9 cellular contexts compared by ENCODE assay signal in the genomic region with DNA sequence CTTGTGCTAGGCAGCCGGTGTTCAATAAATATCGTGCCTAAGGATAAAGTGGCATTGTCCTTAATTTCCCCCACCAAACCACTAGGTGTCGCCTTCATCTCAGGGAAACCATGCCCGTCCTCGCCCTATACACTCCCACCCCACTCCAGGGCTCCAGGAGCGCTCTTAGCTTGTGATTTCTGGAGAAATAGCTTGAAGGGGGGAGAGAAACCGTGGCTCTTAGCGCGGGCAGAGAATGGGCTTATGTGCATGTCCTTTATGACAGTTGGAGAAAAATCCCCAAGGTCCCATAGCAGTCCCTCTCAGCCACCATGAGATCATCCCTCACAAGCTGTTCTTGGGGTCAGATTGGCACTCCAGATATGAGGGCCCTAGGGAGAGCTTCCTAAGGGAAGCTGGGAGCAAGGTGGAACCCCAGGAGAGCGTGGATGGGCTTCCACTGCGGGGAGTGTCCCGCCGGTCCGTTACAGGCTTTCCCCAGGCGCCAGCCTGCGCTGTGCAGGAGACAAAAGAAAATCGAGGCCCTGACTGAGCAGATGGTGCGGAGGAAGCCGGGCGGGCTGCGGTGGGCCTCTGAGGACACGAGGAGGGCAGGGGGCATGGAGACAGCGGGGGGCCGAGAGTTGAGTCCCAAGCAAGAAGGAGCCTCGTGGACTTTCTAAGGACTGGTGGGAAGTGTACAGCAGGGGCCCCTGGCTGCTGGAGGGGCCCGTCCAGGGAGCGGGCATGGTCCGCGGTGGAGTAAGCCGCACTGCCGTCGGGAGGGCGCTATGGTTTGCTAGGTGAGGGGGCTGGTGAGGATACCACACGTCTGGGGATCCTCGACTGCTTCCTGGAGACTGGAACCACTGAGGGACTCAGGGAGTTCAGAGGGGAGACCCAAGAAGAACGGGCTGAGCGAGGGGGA. TPM values are rescaled to one million over a fixed set of nuclear protein-coding genes. Genes with fewer than 3 reads are reported as not detected.
A peak's percentile ranks its signal among the peaks of the same experiment; 100 is the strongest.
DNase-seq lines count a peak whose midpoint lies in the region; ATAC-seq lines count a peak whose summit lies in the region.
"Had no signal": no experiment of that assay in that cellular context is flagged by ENCODE, and none has a peak within 500 bp of the region (broad histone marks: within the 10 kb centered on the region; RNA-seq: fewer than 3 reads in every experiment).

No MANE protein-coding gene starts in this region.

- H3K27me3 Mint-ChIP-seq in natural killer cell treated with Interleukin-12 subunit alpha and Interleukin-12 subunit beta and Interleukin-15 and Interleukin-18, amount 100 ng/mL, for 72 hours, result no peaks in the 10 kb centered on the region

- H3K4me1 ChIP-seq in stomach smooth muscle (ENCODE audit: control insufficient read depth, insufficient read depth, low read length), result peaks cover 40% of the 10 kb centered on the region

- peak; percentile 78 to 89 for ATAC-seq in natural killer cell treated with Interleukin-12 subunit alpha and Interleukin-12 subunit beta and Interleukin-15 and Interleukin-18, amount 100 ng/mL, for 72 hours
- no peak for ATAC-seq in GM18861 (IDR thresholded peaks at IDR 0.05; ENCODE audit: unreplicated experiment)

- H3K36me3 ChIP-seq in stomach smooth muscle (ENCODE audit: control insufficient read depth in 2 of 2, insufficient read depth in 2 of 2, low read length in 2 of 2), result peaks cover 0 to 2% of the 10 kb centered on the region in 2 donors

- H3K9me3 ChIP-seq in stomach smooth muscle (ENCODE audit: control insufficient read depth in 2 of 2, low read length in 2 of 2), result no peaks in the 10 kb centered on the region

- peak overlapping the region; percentile 28 to 51 for H3K9ac ChIP-seq in stomach smooth muscle (ENCODE audit: low read length in 2 of 2)

- H3K4me1 Mint-ChIP-seq in natural killer cell treated with Interleukin-12 subunit alpha and Interleukin-12 subunit beta and Interleukin-15 and Interleukin-18, amount 100 ng/mL, for 72 hours (ENCODE audit: low read depth in 2 of 2), result peaks cover 6 to 13% of the 10 kb centered on the region in 2 donors

- H3K4me3 ChIP-seq in stomach smooth muscle (ENCODE audit: low read length in 2 of 2), result peak overlapping the region; percentile 29 to 52

- no peaks in the 10 kb centered on the region for H3K27me3 ChIP-seq in stomach smooth muscle (ENCODE audit: control insufficient read depth in 1 of 2, insufficient read depth in 2 of 2, low read length in 2 of 2)

- H3K9me3 Mint-ChIP-seq in natural killer cell treated with Interleukin-12 subunit alpha and Interleukin-12 subunit beta and Interleukin-15 and Interleukin-18, amount 100 ng/mL, for 72 hours, result no peaks in the 10 kb centered on the region

- no peak overlapping the region for H3K27ac Mint-ChIP-seq in natural killer cell treated with Interleukin-12 subunit alpha and Interleukin-12 subunit beta and Interleukin-15 and Interleukin-18, amount 100 ng/mL, for 72 hours

- H3K27ac ChIP-seq in stomach smooth muscle (ENCODE audit: low read length), result peak overlapping the region; percentile 77

- DNase-seq in DMS79 treated with DMSO at 0.1 percent for 48 hours (lab: John Stamatoyannopoulos, UW) (peak; percentile 66), HuH-7.5 (ENCODE audit: low spot score) (peak; percentile 87), OCI-M1 (lab: John Stamatoyannopoulos, UW) (peak; percentile 79), activated T-helper 1 cell treated with Interleukin-2 at 50 U/mL for 16 hours (ENCODE audit: low read depth) (peak; percentile 25), fibroblast of peridontal ligament (ENCODE audit: extremely low read depth) (peak; percentile 90)
- peak; percentile 67 for DNase-seq in natural killer cell treated with Interleukin-12 subunit alpha and Interleukin-12 subunit beta and Interleukin-15 and Interleukin-18, amount 100 ng/mL, for 72 hours (ENCODE audit: low spot score)

- H3K4me3 Mint-ChIP-seq in natural killer cell treated with Interleukin-12 subunit alpha and Interleukin-12 subunit beta and Interleukin-15 and Interleukin-18, amount 100 ng/mL, for 72 hours, result no peak overlapping the region

- H3K36me3 Mint-ChIP-seq in natural killer cell treated with Interleukin-12 subunit alpha and Interleukin-12 subunit beta and Interleukin-15 and Interleukin-18, amount 100 ng/mL, for 72 hours, result peaks cover 5% of the 10 kb centered on the region

RNA-seq across cellular contexts. Expression of a gene that starts 0.8 kb away (rescaled TPM):
- total RNA-seq in natural killer cell treated with Interleukin-12 subunit alpha and Interleukin-12 subunit beta and Interleukin-15 and Interleukin-18, amount 100 ng/mL, for 72 hours, result 10 to 100 TPM in 1 of 2 donors, 1 to 10 TPM in 1; 5.0 to 11.3 TPM

RNA-seq across cellular contexts. Expression of a gene that starts 21.4 kb away (rescaled TPM):
- total RNA-seq in natural killer cell treated with Interleukin-12 subunit alpha and Interleukin-12 subunit beta and Interleukin-15 and Interleukin-18, amount 100 ng/mL, for 72 hours, result 1 to 10 TPM in 1 of 2 donors, under 1 TPM in 1; 0.19 to 1.6 TPM
- total RNA-seq: glomerular endothelial cell had no signal

RNA-seq across cellular contexts. Expression of a gene that starts 24.2 kb away (rescaled TPM):
- total RNA-seq in natural killer cell treated with Interleukin-12 subunit alpha and Interleukin-12 subunit beta and Interleukin-15 and Interleukin-18, amount 100 ng/mL, for 72 hours, result 10 to 100 TPM; 40.8 to 46.8 TPM

RNA-seq across cellular contexts. Expression of a gene that starts 36.6 kb away (rescaled TPM):
- not detected for total RNA-seq in natural killer cell treated with Interleukin-12 subunit alpha and Interleukin-12 subunit beta and Interleukin-15 and Interleukin-18, amount 100 ng/mL, for 72 hours

RNA-seq across cellular contexts. Expression of a gene that starts 37.9 kb away (rescaled TPM):
- not detected for total RNA-seq in natural killer cell treated with Interleukin-12 subunit alpha and Interleukin-12 subunit beta and Interleukin-15 and Interleukin-18, amount 100 ng/mL, for 72 hours
- total RNA-seq: glomerular endothelial cell had no signal

Comparison
In these comparisons a context has a peak if more than half of its experiments do, and no peak if none do; other contexts are left out.
1. DNase-seq: peak in every context shown above with its lines; median percentile 90 in fibroblast of peridontal ligament; 87 in HuH-7.5; 79 in OCI-M1; 67 in natural killer cell treated with Interleukin-12 subunit alpha and Interleukin-12 subunit beta and Interleukin-15 and Interleukin-18, amount 100 ng/mL, for 72 hours; 66 in DMS79 treated with DMSO at 0.1 percent for 48 hours; 25 in activated T-helper 1 cell treated with Interleukin-2 at 50 U/mL for 16 hours.